In genomic region chr4:157018920-157019490, GRCh38 we compare ENCODE assay signal across 9 cellular contexts. TPM values are rescaled to one million over a fixed set of nuclear protein-coding genes. Genes with fewer than 3 reads are reported as not detected.
"Had no signal": no experiment of that assay in that cellular context is flagged by ENCODE, and none has a peak within 500 bp of the region (broad histone marks: within the 10 kb centered on the region; RNA-seq: fewer than 3 reads in every experiment).

No MANE protein-coding gene starts in this region.

- H3K9me3 ChIP-seq: HAP-1 had no signal

- ATAC-seq: HCT116, HepG2 had no signal

- H3K4me3 ChIP-seq: GM23248, HAP-1 had no signal

- H3K27ac ChIP-seq: GM23248, HL-60 had no signal

- DNase-seq: GM23248, GOT3, H7, HFFc6 had no signal

- H3K4me1 ChIP-seq: HAP-1 had no signal

- H2AFZ ChIP-seq: GM23248 had no signal

- H3K36me3 ChIP-seq: HAP-1 had no signal

- H3K9ac ChIP-seq: GM23248 had no signal

RNA-seq across cellular contexts. Expression of gene PDGFC, which starts 47.4 kb away (rescaled TPM):
- polyA plus RNA-seq: IgD-negative memory B cell had no signal

RNA-seq across cellular contexts. Expression of gene GLRB, which starts 56.9 kb away (rescaled TPM):
- polyA plus RNA-seq: IgD-negative memory B cell had no signal
